1 cellular context compared by ENCODE assay signal in the genomic region with DNA sequence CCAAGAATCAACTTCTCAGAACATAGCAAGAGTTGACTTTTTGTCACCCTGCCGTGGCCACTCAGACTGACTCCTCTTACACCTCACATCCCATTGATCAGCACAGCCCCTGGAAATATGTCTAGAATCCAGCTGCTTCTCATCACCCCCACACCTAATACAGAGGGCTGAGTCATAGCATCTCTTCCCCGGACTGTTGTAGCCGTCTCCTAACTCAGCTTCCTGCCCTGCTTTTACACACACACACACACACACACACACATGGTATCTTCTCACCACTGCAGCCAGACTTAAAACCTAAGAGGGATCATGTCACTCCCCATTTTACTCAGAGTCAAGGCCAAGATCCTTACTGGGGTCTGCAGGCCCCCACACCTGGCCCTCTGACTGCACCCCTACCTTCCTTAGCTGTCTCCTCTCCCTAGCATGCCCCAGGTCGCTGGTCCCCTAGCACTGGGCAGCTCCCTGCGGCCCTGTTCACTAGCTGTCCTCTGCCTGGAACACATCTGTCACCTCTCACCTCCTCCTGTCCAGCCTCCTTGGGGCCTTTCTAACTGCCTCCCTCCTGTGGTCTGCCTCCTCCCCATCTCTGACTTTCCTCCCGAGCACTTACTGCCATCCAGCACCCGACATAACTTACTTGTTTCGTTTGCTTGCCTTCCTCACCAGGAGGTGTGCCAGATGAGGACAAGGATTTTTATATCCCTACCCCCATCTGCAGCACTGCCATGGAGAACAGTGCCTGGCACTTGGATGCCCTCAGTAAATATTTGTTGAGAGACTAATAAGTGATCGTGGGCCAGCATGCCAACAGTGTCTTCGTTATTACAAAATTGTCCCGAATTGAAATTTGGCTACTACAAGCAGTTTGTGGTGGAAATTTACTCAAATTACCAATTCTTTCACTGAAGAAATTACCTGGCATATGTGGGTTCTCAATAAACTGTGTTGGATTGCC.
A peak's percentile ranks its signal among the peaks of the same experiment; 100 is the strongest.
TF ChIP-seq lines count a peak whose summit lies in the region.

No MANE protein-coding gene starts in this region.

TF ChIP-seq in A549, 52 proteins besides CTCF, POLR2A, EP300 and RAD21 (continued from another document):
- TF ChIP-seq POLR2AphosphoS2 (conservative IDR thresholded peaks at IDR 0.05; ENCODE audit: low read length): no peak
- TF ChIP-seq JUN (IDR thresholded peaks at IDR 0.05): peak; percentile 35 to 67; a peak in 2 of 5 replicates
- peak; percentile 44 to 64; a peak in 2 of 4 replicates for TF ChIP-seq CEBPB (IDR thresholded peaks at IDR 0.05)
- TF ChIP-seq, protein P1, sequence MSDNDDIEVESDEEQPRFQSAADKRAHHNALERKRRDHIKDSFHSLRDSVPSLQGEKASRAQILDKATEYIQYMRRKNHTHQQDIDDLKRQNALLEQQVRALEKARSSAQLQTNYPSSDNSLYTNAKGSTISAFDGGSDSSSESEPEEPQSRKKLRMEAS (IDR thresholded peaks at IDR 0.05): peak; percentile 63
- TF ChIP-seq TFCP2L1 (CRISPR knock-in tag; IDR thresholded peaks at IDR 0.05): peak; percentile 66; the same call in 1 of the 2 replicates
- TF ChIP-seq CBX2 (IDR thresholded peaks at IDR 0.05; ENCODE audit: borderline replicate concordance, low read depth): no peak
- TF ChIP-seq HOXB13 (CRISPR knock-in tag; IDR thresholded peaks at IDR 0.05; ENCODE audit: low read depth): no peak
- peak; percentile 21; the same call in 1 of the 2 replicates for TF ChIP-seq NFE2L2 (conservative IDR thresholded peaks at IDR 0.05; ENCODE audit: low read length)
- peak; percentile 55 for TF ChIP-seq FOSL2 (IDR thresholded peaks at IDR 0.05)
- TF ChIP-seq FOSL2 (CRISPR knock-in tag; IDR thresholded peaks at IDR 0.05): peak; percentile 80
- TF ChIP-seq, protein P2, sequence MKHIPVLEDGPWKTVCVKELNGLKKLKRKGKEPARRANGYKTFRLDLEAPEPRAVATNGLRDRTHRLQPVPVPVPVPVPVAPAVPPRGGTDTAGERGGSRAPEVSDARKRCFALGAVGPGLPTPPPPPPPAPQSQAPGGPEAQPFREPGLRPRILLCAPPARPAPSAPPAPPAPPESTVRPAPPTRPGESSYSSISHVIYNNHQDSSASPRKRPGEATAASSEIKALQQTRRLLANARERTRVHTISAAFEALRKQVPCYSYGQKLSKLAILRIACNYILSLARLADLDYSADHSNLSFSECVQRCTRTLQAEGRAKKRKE (CRISPR knock-in tag; IDR thresholded peaks at IDR 0.05; ENCODE audit: low read depth): no peak
- TF ChIP-seq NPAS2 (CRISPR knock-in tag; IDR thresholded peaks at IDR 0.05; ENCODE audit: borderline replicate concordance): no peak
- TF ChIP-seq, protein P3, sequence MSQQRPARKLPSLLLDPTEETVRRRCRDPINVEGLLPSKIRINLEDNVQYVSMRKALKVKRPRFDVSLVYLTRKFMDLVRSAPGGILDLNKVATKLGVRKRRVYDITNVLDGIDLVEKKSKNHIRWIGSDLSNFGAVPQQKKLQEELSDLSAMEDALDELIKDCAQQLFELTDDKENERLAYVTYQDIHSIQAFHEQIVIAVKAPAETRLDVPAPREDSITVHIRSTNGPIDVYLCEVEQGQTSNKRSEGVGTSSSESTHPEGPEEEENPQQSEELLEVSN (IDR thresholded peaks at IDR 0.05; ENCODE audit: borderline replicate concordance, low read depth): no peak
- TF ChIP-seq KDM1A (IDR thresholded peaks at IDR 0.05; ENCODE audit: low read depth): no peak
- TF ChIP-seq HEYL (CRISPR knock-in tag; IDR thresholded peaks at IDR 0.05): no peak
- peak; percentile 71 for TF ChIP-seq HOXA7 (CRISPR knock-in tag; IDR thresholded peaks at IDR 0.05)
- TF ChIP-seq HOXB5 (CRISPR knock-in tag; IDR thresholded peaks at IDR 0.05): no peak
- TF ChIP-seq RFX5 (IDR thresholded peaks at IDR 0.05): no peak
- no peak for TF ChIP-seq RARB (CRISPR knock-in tag; IDR thresholded peaks at IDR 0.05)
- TF ChIP-seq BCL3 (IDR thresholded peaks at IDR 0.05): peak; percentile 47; the same call in 1 of the 3 replicates
- TF ChIP-seq FOSB (CRISPR knock-in tag; IDR thresholded peaks at IDR 0.05): 0 out of 2 replicates have a peak, but pooled peaks have one; percentile 43
- TF ChIP-seq JUNB (IDR thresholded peaks at IDR 0.05): peak; percentile 52
- no peak for TF ChIP-seq ESRRA (IDR thresholded peaks at IDR 0.05; ENCODE audit: borderline replicate concordance, low read length)
- TF ChIP-seq FOXS1 (CRISPR knock-in tag; IDR thresholded peaks at IDR 0.05): no peak
- TF ChIP-seq ZNF302 (CRISPR knock-in tag; IDR thresholded peaks at IDR 0.05): 0 out of 2 replicates have a peak, but pooled peaks have one; percentile 29
TF ChIP-seq in A549: peak in this region for 12.
